ENCODE assay signal across 21 cellular contexts in the genomic region with DNA sequence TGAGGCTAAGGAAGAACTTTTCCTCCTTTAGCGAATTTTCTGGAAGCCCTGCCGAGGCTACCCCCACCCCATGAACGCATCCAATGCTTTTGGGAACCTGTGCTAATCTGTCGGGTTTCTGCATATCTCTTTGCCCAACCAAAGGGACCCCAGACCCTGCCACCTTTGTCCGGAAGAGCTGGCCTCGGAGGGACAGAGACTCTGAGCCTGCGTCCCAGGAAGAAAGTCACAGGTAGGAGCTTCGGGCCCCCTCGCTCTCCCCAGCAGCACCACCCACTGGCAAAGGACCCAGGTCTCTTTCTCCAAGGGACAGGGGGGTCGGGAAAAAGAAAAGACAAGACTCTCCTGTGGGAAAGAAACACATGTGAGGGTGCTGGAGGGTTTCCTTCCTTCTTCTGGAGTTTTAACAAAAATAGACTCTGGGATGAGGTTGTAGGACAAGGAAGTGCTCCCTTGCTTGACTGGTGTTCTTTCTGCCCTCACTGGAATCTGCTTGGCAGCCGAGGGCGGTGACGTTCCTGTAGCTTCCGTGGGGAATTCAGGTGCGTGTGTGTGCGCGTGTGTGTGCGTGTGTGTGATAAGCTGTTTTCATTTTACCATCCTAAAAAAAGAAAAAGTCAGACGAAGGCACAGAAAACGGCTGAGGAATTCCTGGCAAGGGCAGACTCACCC. TPM values are rescaled to one million over a fixed set of nuclear protein-coding genes. Genes with fewer than 3 reads are reported as not detected.
"Had no signal": no experiment of that assay in that cellular context is flagged by ENCODE, and none has a peak within 500 bp of the region (broad histone marks: within the 10 kb centered on the region; RNA-seq: fewer than 3 reads in every experiment).

No MANE protein-coding gene starts in this region.

- H3K4me3 Mint-ChIP-seq: activated naive CD8-positive, alpha-beta T cell treated with anti-CD3 and anti-CD28 coated beads for 36 hours; naive thymus-derived CD8-positive, alpha-beta T cell; neural progenitor cell; stimulated activated naive CD8-positive, alpha-beta T cell treated with anti-CD3 and anti-CD28 coated beads, Interleukin-15, Interleukin-2, amounts not matched to agents 100 ng/mL and 50 ng/mL, for 24 hours; T-helper 1 cell treated with Interleukin-12 subunit alpha and Interleukin-12 subunit beta and Interleukin-4 antibody, amounts not matched to agents 30 μg/mL and 1 μg/mL, for 36 hours; WTC11 had no signal

- FAIRE-seq: astrocyte, keratinocyte, urothelium cell line had no signal

- H3K27ac Mint-ChIP-seq: activated naive CD8-positive, alpha-beta T cell treated with anti-CD3 and anti-CD28 coated beads for 36 hours; naive thymus-derived CD8-positive, alpha-beta T cell; neural progenitor cell; stimulated activated naive CD8-positive, alpha-beta T cell treated with anti-CD3 and anti-CD28 coated beads, Interleukin-15, Interleukin-2, amounts not matched to agents 100 ng/mL and 50 ng/mL, for 24 hours; T-helper 1 cell treated with Interleukin-12 subunit alpha and Interleukin-12 subunit beta and Interleukin-4 antibody, amounts not matched to agents 30 μg/mL and 1 μg/mL, for 36 hours had no signal

- ATAC-seq: heart right ventricle; left lobe of liver; lower lobe of right lung; naive thymus-derived CD8-positive, alpha-beta T cell; WTC11 had no signal

- H3K4me1 ChIP-seq: colonic mucosa, lower lobe of right lung, prostate gland had no signal

- H3K4me3 ChIP-seq: colonic mucosa, heart right ventricle, lower lobe of right lung, neural progenitor cell, prostate gland, transverse colon had no signal

- H3K9me3 ChIP-seq: colonic mucosa, heart right ventricle, lower lobe of right lung, prostate gland, transverse colon had no signal

- H3K9me3 Mint-ChIP-seq: activated naive CD8-positive, alpha-beta T cell treated with anti-CD3 and anti-CD28 coated beads for 36 hours; naive thymus-derived CD8-positive, alpha-beta T cell; neural progenitor cell; stimulated activated naive CD8-positive, alpha-beta T cell treated with anti-CD3 and anti-CD28 coated beads, Interleukin-15, Interleukin-2, amounts not matched to agents 100 ng/mL and 50 ng/mL, for 24 hours; T-helper 1 cell treated with Interleukin-12 subunit alpha and Interleukin-12 subunit beta and Interleukin-4 antibody, amounts not matched to agents 30 μg/mL and 1 μg/mL, for 36 hours; WTC11 had no signal

- H3K27ac ChIP-seq: colonic mucosa, heart right ventricle, lower lobe of right lung, neural progenitor cell, prostate gland, transverse colon had no signal

- H3K9ac ChIP-seq: neural progenitor cell had no signal

- H2AFZ ChIP-seq: neural progenitor cell had no signal

- H3K4me1 Mint-ChIP-seq: activated naive CD8-positive, alpha-beta T cell treated with anti-CD3 and anti-CD28 coated beads for 36 hours had no signal

- H3K36me3 ChIP-seq: colonic mucosa, heart right ventricle, lower lobe of right lung, neural progenitor cell, prostate gland, transverse colon had no signal

- DNase-seq: activated naive CD4-positive, alpha-beta T cell treated with Interleukin-2 at 50 U/mL for 16 hours; activated naive CD8-positive, alpha-beta T cell treated with anti-CD3 and anti-CD28 coated beads for 36 hours; activated T-cell treated with anti-CD3 and anti-CD28 coated beads, Interleukin-2, amount 50 U/mL, for 48 hours; colonic mucosa; foreskin fibroblast; heart right ventricle; lower lobe of right lung; naive thymus-derived CD8-positive, alpha-beta T cell; stimulated activated CD4-positive, alpha-beta T cell treated with anti-CD3 and anti-CD28 coated beads, Interleukin-4, amount 100 ng/mL, for 24 hours; substantia nigra; T1000; transverse colon had no signal

- H3K36me3 Mint-ChIP-seq: activated naive CD8-positive, alpha-beta T cell treated with anti-CD3 and anti-CD28 coated beads for 36 hours; naive thymus-derived CD8-positive, alpha-beta T cell; neural progenitor cell; WTC11 had no signal

- H3K4me2 ChIP-seq: neural progenitor cell had no signal

RNA-seq across cellular contexts. Expression of a gene that starts 16.3 kb away (rescaled TPM):
- total RNA-seq: activated naive CD8-positive, alpha-beta T cell treated with anti-CD3 and anti-CD28 coated beads for 36 hours; naive thymus-derived CD8-positive, alpha-beta T cell had no signal
- polyA plus RNA-seq: naive thymus-derived CD8-positive, alpha-beta T cell had no signal
